ENCODE assay signal across 17 cellular contexts in genomic region chr6:25307805-25308494, GRCh38. TPM values are rescaled to one million over a fixed set of nuclear protein-coding genes. Genes with fewer than 3 reads are reported as not detected.
A peak's percentile ranks its signal among the peaks of the same experiment; 100 is the strongest.
DNase-seq lines count a peak whose midpoint lies in the region; ATAC-seq and TF ChIP-seq lines count a peak whose summit lies in the region.
"Had no signal": no experiment of that assay in that cellular context is flagged by ENCODE, and none has a peak within 500 bp of the region (broad histone marks: within the 10 kb centered on the region; RNA-seq: fewer than 3 reads in every experiment).

No MANE protein-coding gene starts in this region.

- peaks cover 83% of the 10 kb centered on the region for H3K4me1 Mint-ChIP-seq in Calu3 (ENCODE audit: low read depth, unreplicated experiment)
- peaks cover 12 to 46% (median 25%) of the 10 kb centered on the region in 4 donors for H3K4me1 Mint-ChIP-seq in naive thymus-derived CD8-positive, alpha-beta T cell

- H3K9me3 Mint-ChIP-seq in Calu3 (ENCODE audit: low read depth, unreplicated experiment): no peaks in the 10 kb centered on the region
- H3K9me3 Mint-ChIP-seq in naive thymus-derived CD8-positive, alpha-beta T cell: no peaks in the 10 kb centered on the region

- intact Hi-C loops in Calu3 (cut with micrococcal nuclease; ENCODE audit: unreplicated experiment): no loop called here
- intact Hi-C loops in ascending aorta (cut with DNase I): no loop called here
- intact Hi-C loops in testis (cut with DNase I; ENCODE audit: low total_unique reads): no loop called here

- H3K27ac Mint-ChIP-seq in Calu3 (ENCODE audit: unreplicated experiment): peak overlapping the region; percentile 29
- no peak overlapping the region for H3K27ac Mint-ChIP-seq in naive thymus-derived CD8-positive, alpha-beta T cell
- H3K27ac Mint-ChIP-seq: CD14-positive monocyte; CD8-positive, alpha-beta memory T cell had no signal

- 41 to 69% methylated on average over 4 of the region's 4 CpGs for WGBS in testis, 2 donors

- TF ChIP-seq CTCF in Calu3 (IDR thresholded peaks at IDR 0.05; ENCODE audit: unreplicated experiment) (no peak), ascending aorta (IDR thresholded peaks at IDR 0.05) (no peak), testis (IDR thresholded peaks at IDR 0.05) (no peak), foreskin keratinocyte (conservative IDR thresholded peaks at IDR 0.05) (no peak)

- no TSS peak for BruUV-seq in Calu3 (replicated peaks; lab: Mats Ljungman, UMichigan)

- TF ChIP-seq POLR2A in testis (IDR thresholded peaks at IDR 0.05): no peak

- H3K36me3 ChIP-seq in ascending aorta (no peaks in the 10 kb centered on the region), testis (ENCODE audit: low read depth, missing control alignments) (no peaks in the 10 kb centered on the region)
- H3K36me3 ChIP-seq: BE2C had no signal

- CTCF ChIA-PET in Calu3 (lab: Charles Lee): interaction anchor here (0.5 to 1.8 kb wide), 4 partner anchors 12 to 31 kb away, joined by 4 to 11 read pairs (median 6); partner anchors contain the start of gene CARMIL1

- H3K36me3 Mint-ChIP-seq in Calu3 (ENCODE audit: insufficient read depth, unreplicated experiment): peaks cover 37% of the 10 kb centered on the region
- H3K36me3 Mint-ChIP-seq in naive thymus-derived CD8-positive, alpha-beta T cell: no peaks in the 10 kb centered on the region
- H3K36me3 Mint-ChIP-seq: CD8-positive, alpha-beta memory T cell had no signal

- no peaks in the 10 kb centered on the region for H3K27me3 Mint-ChIP-seq in Calu3 (ENCODE audit: unreplicated experiment)
- no peaks in the 10 kb centered on the region for H3K27me3 Mint-ChIP-seq in naive thymus-derived CD8-positive, alpha-beta T cell

- H3K4me3 ChIP-seq in ascending aorta: peak overlapping the region in 1 of 2 donors; percentile 7
- no peak overlapping the region for H3K4me3 ChIP-seq in testis
- H3K4me3 ChIP-seq: A549, GM12878, GM23248 had no signal

- H3K4me3 Mint-ChIP-seq in Calu3 (ENCODE audit: low read depth, unreplicated experiment): no peak overlapping the region
- no peak overlapping the region for H3K4me3 Mint-ChIP-seq in naive thymus-derived CD8-positive, alpha-beta T cell
- H3K4me3 Mint-ChIP-seq: CD14-positive monocyte; CD8-positive, alpha-beta memory T cell had no signal

- no peaks in the 10 kb centered on the region for H3K9me3 ChIP-seq in ascending aorta
- no peaks in the 10 kb centered on the region for H3K9me3 ChIP-seq in testis
- H3K9me3 ChIP-seq: A549, BE2C, Caco-2 had no signal

- H3K27ac ChIP-seq in ascending aorta (peak overlapping the region; percentile 49 to 93), testis (peak overlapping the region; percentile 19 to 76), foreskin keratinocyte (no peak overlapping the region)
- H3K27ac ChIP-seq: A549, GM23248 had no signal

- POLR2A ChIA-PET in naive thymus-derived CD8-positive, alpha-beta T cell (lab: Charles Lee): no interaction called here

- DNase-seq in Calu3 (no peak), ascending aorta (ENCODE audit: low spot score in 2 of 2) (no peak), foreskin melanocyte (peak; percentile 85), testis (no peak), foreskin keratinocyte (no peak), dedifferentiated amniotic fluid mesenchymal stem cell (ENCODE audit: extremely low spot score) (no peak)
- no peak for DNase-seq in naive thymus-derived CD8-positive, alpha-beta T cell
- DNase-seq: BE2C; Caco-2; CD8-positive, alpha-beta memory T cell; DMS53; GM23248; H7 had no signal

- H3K27me3 ChIP-seq in ascending aorta: no peaks in the 10 kb centered on the region
- no peaks in the 10 kb centered on the region for H3K27me3 ChIP-seq in testis
- no peaks in the 10 kb centered on the region for H3K27me3 ChIP-seq in foreskin keratinocyte
- H3K27me3 ChIP-seq: BE2C had no signal

- H3K4me1 ChIP-seq in ascending aorta: peaks cover 2 to 68% of the 10 kb centered on the region in 2 donors
- H3K4me1 ChIP-seq in testis: peaks cover 41% of the 10 kb centered on the region
- H3K4me1 ChIP-seq in foreskin keratinocyte: peaks cover 14% of the 10 kb centered on the region
- H3K4me1 ChIP-seq: BE2C had no signal

- ATAC-seq in naive thymus-derived CD8-positive, alpha-beta T cell: no peak
- no peak for ATAC-seq in GM21717 (IDR thresholded peaks at IDR 0.05; ENCODE audit: unreplicated experiment)
- ATAC-seq in foreskin keratinocyte: no peak
- ATAC-seq: A549, GM12878 had no signal

RNA-seq across cellular contexts. Expression of gene CARMIL1, which starts 28.8 kb away (rescaled TPM):
- total RNA-seq in Calu3 (2022) (88.4 and 92.4 TPM in 2 replicates), ascending aorta (16.1 TPM), testis (100 to 1,000 TPM; 108 to 120 TPM), foreskin keratinocyte (24.8 and 25.2 TPM in 2 replicates)
- polyA plus RNA-seq in testis (ENCODE audit: insufficient read depth, low read depth, low replicate concordance) (39.4 TPM), foreskin keratinocyte (12.7 and 13.5 TPM in 2 replicates)
- total RNA-seq in naive thymus-derived CD8-positive, alpha-beta T cell: 10 to 100 TPM; 12.8 to 13.3 TPM
- polyA plus RNA-seq in naive thymus-derived CD8-positive, alpha-beta T cell: 1 to 10 TPM; 1.3 to 1.9 (median 1.7) TPM
- polyA plus RNA-seq: CD8-positive, alpha-beta memory T cell had no signal
